27 cellular contexts compared by ENCODE assay signal in genomic region chr13:72399351-72399750, GRCh38.
"Had no signal": no experiment of that assay in that cellular context is flagged by ENCODE, and none has a peak within 500 bp of the region (broad histone marks: within the 10 kb centered on the region; RNA-seq: fewer than 3 reads in every experiment).

No MANE protein-coding gene starts in this region.

- H3K9ac ChIP-seq: neural progenitor cell, parathyroid adenoma had no signal

- H3K4me3 ChIP-seq: neural progenitor cell, ovary, pancreas, prostate gland, psoas muscle, right atrium auricular region, sigmoid colon, skin epidermis, smooth muscle cell, spleen had no signal

- H3K79me2 ChIP-seq: parathyroid adenoma had no signal

- H3K4me1 ChIP-seq: pancreas, parathyroid adenoma, prostate gland, psoas muscle, right atrium auricular region, sigmoid colon, spleen had no signal

- H3K9me3 ChIP-seq: neutrophil, ovary, pancreas, prostate gland, psoas muscle, right atrium auricular region, sigmoid colon, spleen had no signal

- H2AFZ ChIP-seq: neural progenitor cell, parathyroid adenoma had no signal

- DNase-seq: naive thymus-derived CD4-positive, alpha-beta T cell; naive thymus-derived CD8-positive, alpha-beta T cell; natural killer cell; nephron progenitor cell; nucleus accumbens; occipital lobe; ovary; pancreas; psoas muscle; retina; right cardiac atrium; sigmoid colon; small intestine; spleen; stimulated activated CD4-positive, alpha-beta T cell treated with anti-CD3 and anti-CD28 coated beads, Interleukin-12 subunit alpha, Interleukin-12 subunit beta, amount 100 ng/mL, for 4 hours; stimulated activated CD4-positive, alpha-beta T cell treated with anti-CD3 and anti-CD28 coated beads, Interleukin-15, amount 100 ng/mL, for 24 hours; stimulated activated CD4-positive, alpha-beta T cell treated with anti-CD3 and anti-CD28 coated beads, Interleukin-1b, Interleukin-23, amount 100 ng/mL, for 48 hours; stimulated activated CD4-positive, alpha-beta T cell treated with anti-CD3 and anti-CD28 coated beads, Interleukin-2, amount 100 ng/mL, for 24 hours had no signal

- H3K36me3 ChIP-seq: neural progenitor cell, neutrophil, ovary, pancreas, prostate gland, right atrium auricular region, sigmoid colon, spleen had no signal

- ATAC-seq: naive thymus-derived CD4-positive, alpha-beta T cell; naive thymus-derived CD8-positive, alpha-beta T cell; natural killer cell; natural killer cell treated with Interleukin-12 subunit alpha and Interleukin-12 subunit beta and Interleukin-15 and Interleukin-18, amount 100 ng/mL, for 72 hours; pancreas; psoas muscle; right cardiac atrium; sciatic nerve had no signal

- H3K27ac ChIP-seq: neural progenitor cell, neutrophil, ovary, pancreas, parathyroid adenoma, prostate gland, psoas muscle, right atrium auricular region, sigmoid colon, skin epidermis, spleen had no signal

- FAIRE-seq: pancreas, small intestine had no signal

- H3K27me3 ChIP-seq: neural progenitor cell, neutrophil, ovary, pancreas, right atrium auricular region, sigmoid colon, spleen had no signal

- H3K4me2 ChIP-seq: neural progenitor cell, smooth muscle cell had no signal
